ENCODE assay signal across 9 cellular contexts in genomic region chr18:31819106-31819924, GRCh38. TPM values are rescaled to one million over a fixed set of nuclear protein-coding genes. Genes with fewer than 3 reads are reported as not detected.
DNase-seq lines count a peak whose midpoint lies in the region; ATAC-seq, FAIRE-seq and TF ChIP-seq lines count a peak whose summit lies in the region.
"Had no signal": no experiment of that assay in that cellular context is flagged by ENCODE, and none has a peak within 500 bp of the region (broad histone marks: within the 10 kb centered on the region; RNA-seq: fewer than 3 reads in every experiment).

No MANE protein-coding gene starts in this region.

- DNase-seq in BE2C, result no peak
- no peak for DNase-seq in GM18507 (ENCODE audit: extremely low spot score, insufficient read length, low read depth)
- peak; percentile 2 to 53 for DNase-seq in NCI-H446 (lab: John Stamatoyannopoulos, UW)
- DNase-seq in astrocyte of the cerebellum (ENCODE audit: low read depth), result peak; percentile 22
- peak; percentile 83 for DNase-seq in inferior parietal cortex (ENCODE audit: extremely low spot score)
- no peak for DNase-seq in tibial nerve (ENCODE audit: low spot score in 2 of 2)
- no peak for DNase-seq in ureter (ENCODE audit: low spot score)

- H3K9me3 ChIP-seq in BE2C (no peaks in the 10 kb centered on the region), tibial nerve (no peaks in the 10 kb centered on the region)

- no peaks in the 10 kb centered on the region for H3K27me3 ChIP-seq in BE2C
- H3K27me3 ChIP-seq in tibial nerve, result no peaks in the 10 kb centered on the region

- TF ChIP-seq CTCF in BE2C (IDR thresholded peaks at IDR 0.05; ENCODE audit: low read depth, low read length) (peak; percentile 62), astrocyte of the cerebellum (IDR thresholded peaks at IDR 0.05; ENCODE audit: low read depth, low read length, missing control alignments) (peak; percentile 69), tibial nerve (IDR thresholded peaks at IDR 0.05) (peak; percentile 47 to 58 (median 56))

- TF ChIP-seq POLR2A in tibial nerve (IDR thresholded peaks at IDR 0.05), result no peak

- no peak overlapping the region for H3K4me3 ChIP-seq in BE2C (ENCODE audit: low read depth, low read length)
- no peak overlapping the region for H3K4me3 ChIP-seq in astrocyte of the cerebellum (ENCODE audit: low read depth, low read length)
- H3K4me3 ChIP-seq in tibial nerve, result no peak overlapping the region
- H3K4me3 ChIP-seq: skin epidermis had no signal

- FAIRE-seq in GM18507 (lab: Jason Lieb, UNC), result peak; percentile 90

- H3K4me1 ChIP-seq in BE2C, result no peaks in the 10 kb centered on the region
- H3K4me1 ChIP-seq in tibial nerve, result no peaks in the 10 kb centered on the region

- TF ChIP-seq EP300 in tibial nerve (IDR thresholded peaks at IDR 0.05), result no peak

- H3K36me3 ChIP-seq in BE2C (no peaks in the 10 kb centered on the region), tibial nerve (no peaks in the 10 kb centered on the region)

- in situ Hi-C loops in astrocyte of the cerebellum (cut with HindIII; ENCODE audit: low sequenced_read_pairs), result no loop called here

- WGBS in tibial nerve, 2 donors, result 55 to 61% methylated on average over 11 of the region's 11 CpGs

- peak; percentile 77 for ATAC-seq in HG03139 (IDR thresholded peaks at IDR 0.05; ENCODE audit: unreplicated experiment)

- H3K27ac ChIP-seq in tibial nerve, result no peak overlapping the region
- H3K27ac ChIP-seq: skin epidermis had no signal

RNA-seq across cellular contexts. Expression of gene SLC25A52, which starts 58.6 kb away (rescaled TPM):
- polyA plus RNA-seq in BE2C (2012; ENCODE audit: insufficient read depth, insufficient read length, low read depth), result not detected
- not detected for total RNA-seq in tibial nerve
- 0.78 TPM for total RNA-seq in ureter

Comparison
In these comparisons a context has a peak if more than half of its experiments do, and no peak if none do; other contexts are left out.
1. DNase-seq: peak in NCI-H446 (2 of 2), astrocyte of the cerebellum (single experiment) and inferior parietal cortex (single experiment); none in BE2C (single experiment), GM18507 (single experiment), tibial nerve (0 of 2) and ureter (single experiment).
2. Peak in every context shown above with its lines, with median percentiles within 50 percentile points of each other: CTCF ChIP-seq.